ENCODE assay signal across 1 cellular context in the genomic region with DNA sequence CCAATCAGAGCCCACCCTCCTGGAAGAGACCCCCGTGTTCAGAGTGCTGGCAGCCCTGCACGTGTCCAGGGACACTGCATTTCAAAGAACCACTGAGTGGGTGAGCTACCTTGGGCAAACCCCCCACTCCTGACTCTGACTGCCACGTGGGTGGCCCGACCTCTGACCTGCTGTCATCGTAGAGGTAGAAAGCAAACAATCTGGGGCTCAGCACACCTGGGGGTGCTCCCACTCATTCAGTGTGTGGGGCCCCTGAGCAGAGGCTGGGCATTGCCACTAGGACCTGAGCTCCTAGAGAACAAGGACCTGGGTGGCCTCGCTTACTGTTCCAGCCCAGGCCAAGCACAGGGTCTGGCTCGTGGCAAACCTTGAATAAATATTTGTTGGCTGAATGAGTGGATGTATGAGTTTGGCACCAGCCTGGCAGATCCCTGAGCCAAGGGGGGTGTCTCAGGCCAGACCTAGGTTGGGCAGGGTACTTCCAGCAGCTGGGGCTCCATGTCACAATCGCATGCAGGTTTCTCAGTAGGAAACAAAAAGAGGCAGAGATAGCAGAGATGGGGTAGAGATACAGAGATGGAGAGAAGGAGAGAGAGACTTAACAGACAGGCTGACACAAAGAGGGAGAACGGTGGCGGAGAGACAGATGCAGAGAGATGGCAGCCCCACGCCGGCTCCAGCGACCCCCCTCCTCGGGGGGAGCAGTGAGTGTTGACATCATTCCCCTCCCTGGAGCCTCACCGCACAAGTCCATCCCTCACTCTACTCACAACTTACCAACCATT.
TF ChIP-seq lines count a peak whose summit lies in the region.

No MANE protein-coding gene starts in this region.

TF ChIP-seq in IMR-90, 13 proteins besides CTCF, POLR2A, EP300 and RAD21:
- TF ChIP-seq NFE2L2 (IDR thresholded peaks at IDR 0.05; ENCODE audit: low read depth, low read length) (no peak), BHLHE40 (IDR thresholded peaks at IDR 0.05; ENCODE audit: low read depth, low read length) (no peak), RFX5 (IDR thresholded peaks at IDR 0.05; ENCODE audit: low read depth, low read length) (no peak), MAZ (IDR thresholded peaks at IDR 0.05; ENCODE audit: borderline replicate concordance, low read depth, low read length) (no peak), FOS (IDR thresholded peaks at IDR 0.05; ENCODE audit: low read depth, low read length) (no peak), RCOR1 (IDR thresholded peaks at IDR 0.05; ENCODE audit: insufficient replicate concordance, low read length) (no peak), CHD1 (IDR thresholded peaks at IDR 0.05; ENCODE audit: low read depth, low read length) (no peak)
